1 cellular context compared by ENCODE assay signal in the genomic region with DNA sequence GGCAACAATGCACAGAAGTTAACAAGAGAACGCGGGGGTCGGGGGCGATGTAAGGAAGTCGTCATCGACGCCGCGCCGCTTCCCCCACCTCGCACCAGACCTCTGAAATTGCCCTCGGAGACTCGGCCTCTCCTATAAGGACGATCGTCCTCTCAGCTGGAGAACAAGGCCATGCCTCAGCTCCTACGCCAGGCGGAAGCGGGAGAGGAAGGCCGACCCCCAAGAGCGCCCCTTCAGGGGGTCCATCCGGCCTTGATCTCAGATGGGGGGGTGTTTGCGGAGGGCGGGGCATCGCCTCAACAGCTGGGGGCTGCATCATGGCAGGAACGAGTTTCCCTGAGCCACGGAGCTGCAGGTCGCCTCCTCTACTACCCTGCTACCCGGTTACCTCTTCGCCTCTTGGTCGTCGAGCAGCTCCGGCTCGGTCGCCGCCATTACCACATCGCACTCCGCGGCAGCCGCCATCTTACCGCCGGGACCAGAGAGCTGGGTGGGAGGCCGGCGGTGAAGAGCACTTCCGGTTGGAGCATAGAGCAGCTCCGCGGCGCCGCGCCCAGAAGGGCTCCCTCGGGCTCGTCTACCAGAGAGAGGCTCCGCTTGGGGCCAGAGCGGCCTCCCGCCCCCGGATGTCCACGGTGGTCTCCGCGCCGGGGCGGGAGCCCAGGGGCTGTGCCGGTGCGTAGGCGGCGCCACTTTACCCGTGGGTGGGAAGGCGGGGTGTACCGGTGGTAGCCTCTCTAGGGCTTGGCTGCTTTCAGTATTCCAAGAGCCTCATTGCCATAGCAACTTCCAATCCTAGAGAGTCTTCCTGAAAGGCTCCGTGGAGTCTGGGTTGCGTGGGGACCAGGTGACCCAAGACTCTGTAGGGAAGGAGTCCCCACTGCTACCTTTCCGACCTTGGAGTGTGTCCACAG.
A peak's percentile ranks its signal among the peaks of the same experiment; 100 is the strongest.
TF ChIP-seq lines count a peak whose summit lies in the region.

A gene with protein sequence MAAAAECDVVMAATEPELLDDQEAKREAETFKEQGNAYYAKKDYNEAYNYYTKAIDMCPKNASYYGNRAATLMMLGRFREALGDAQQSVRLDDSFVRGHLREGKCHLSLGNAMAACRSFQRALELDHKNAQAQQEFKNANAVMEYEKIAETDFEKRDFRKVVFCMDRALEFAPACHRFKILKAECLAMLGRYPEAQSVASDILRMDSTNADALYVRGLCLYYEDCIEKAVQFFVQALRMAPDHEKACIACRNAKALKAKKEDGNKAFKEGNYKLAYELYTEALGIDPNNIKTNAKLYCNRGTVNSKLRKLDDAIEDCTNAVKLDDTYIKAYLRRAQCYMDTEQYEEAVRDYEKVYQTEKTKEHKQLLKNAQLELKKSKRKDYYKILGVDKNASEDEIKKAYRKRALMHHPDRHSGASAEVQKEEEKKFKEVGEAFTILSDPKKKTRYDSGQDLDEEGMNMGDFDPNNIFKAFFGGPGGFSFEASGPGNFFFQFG (minus strand): TSS at position 488 of the 914 bp plus-strand sequence. CDS start 23 bp downstream, at position 465.

TF ChIP-seq in HepG2, 621 proteins besides CTCF, POLR2A, EP300 and RAD21 (continued from another document and continues in another):
- TF ChIP-seq, protein P1, sequence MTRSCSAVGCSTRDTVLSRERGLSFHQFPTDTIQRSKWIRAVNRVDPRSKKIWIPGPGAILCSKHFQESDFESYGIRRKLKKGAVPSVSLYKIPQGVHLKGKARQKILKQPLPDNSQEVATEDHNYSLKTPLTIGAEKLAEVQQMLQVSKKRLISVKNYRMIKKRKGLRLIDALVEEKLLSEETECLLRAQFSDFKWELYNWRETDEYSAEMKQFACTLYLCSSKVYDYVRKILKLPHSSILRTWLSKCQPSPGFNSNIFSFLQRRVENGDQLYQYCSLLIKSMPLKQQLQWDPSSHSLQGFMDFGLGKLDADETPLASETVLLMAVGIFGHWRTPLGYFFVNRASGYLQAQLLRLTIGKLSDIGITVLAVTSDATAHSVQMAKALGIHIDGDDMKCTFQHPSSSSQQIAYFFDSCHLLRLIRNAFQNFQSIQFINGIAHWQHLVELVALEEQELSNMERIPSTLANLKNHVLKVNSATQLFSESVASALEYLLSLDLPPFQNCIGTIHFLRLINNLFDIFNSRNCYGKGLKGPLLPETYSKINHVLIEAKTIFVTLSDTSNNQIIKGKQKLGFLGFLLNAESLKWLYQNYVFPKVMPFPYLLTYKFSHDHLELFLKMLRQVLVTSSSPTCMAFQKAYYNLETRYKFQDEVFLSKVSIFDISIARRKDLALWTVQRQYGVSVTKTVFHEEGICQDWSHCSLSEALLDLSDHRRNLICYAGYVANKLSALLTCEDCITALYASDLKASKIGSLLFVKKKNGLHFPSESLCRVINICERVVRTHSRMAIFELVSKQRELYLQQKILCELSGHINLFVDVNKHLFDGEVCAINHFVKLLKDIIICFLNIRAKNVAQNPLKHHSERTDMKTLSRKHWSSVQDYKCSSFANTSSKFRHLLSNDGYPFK (CRISPR knock-in tag; IDR thresholded peaks at IDR 0.05; ENCODE audit: borderline replicate concordance) = peak; percentile 98
- TF ChIP-seq MYC (CRISPR knock-in tag; IDR thresholded peaks at IDR 0.05; ENCODE audit: borderline replicate concordance) (peak; percentile 93), CBX1 (IDR thresholded peaks at IDR 0.05; ENCODE audit: low read depth) (peak; percentile 54), ZNF329 (CRISPR knock-in tag; IDR thresholded peaks at IDR 0.05; ENCODE audit: low read depth) (peak; percentile 88), ZNF367 (CRISPR knock-in tag; IDR thresholded peaks at IDR 0.05; ENCODE audit: borderline replicate concordance) (peak; percentile 39; the same call in 1 of the 2 replicates), ONECUT2 (CRISPR knock-in tag; IDR thresholded peaks at IDR 0.05) (0 out of 2 replicates have a peak, but pooled peaks have one; percentile 10), ZKSCAN8 (CRISPR knock-in tag; IDR thresholded peaks at IDR 0.05; ENCODE audit: borderline replicate concordance) (peak; percentile 95), RXRA (CRISPR knock-in tag; IDR thresholded peaks at IDR 0.05) (peak; percentile 79), HNF4G (IDR thresholded peaks at IDR 0.05; ENCODE audit: borderline replicate concordance, low read depth, low read length) (no peak), HNF4G (CRISPR knock-in tag; IDR thresholded peaks at IDR 0.05; ENCODE audit: borderline replicate concordance, low read depth) (peak; percentile 44; the same call in 1 of the 2 replicates), KDM2A (CRISPR knock-in tag; IDR thresholded peaks at IDR 0.05; ENCODE audit: borderline replicate concordance, low read depth) (peak; percentile 96), TEAD3 (CRISPR knock-in tag; optimal IDR thresholded peaks at IDR 0.05; ENCODE audit: borderline replicate concordance) (peak; percentile 30), SP2 (CRISPR knock-in tag; IDR thresholded peaks at IDR 0.05) (peak; percentile 71; the same call in 1 of the 2 replicates), ZNF235 (CRISPR knock-in tag; IDR thresholded peaks at IDR 0.05; ENCODE audit: borderline replicate concordance) (peak; percentile 98; the same call in 1 of the 2 replicates), ZNF788 (CRISPR knock-in tag; IDR thresholded peaks at IDR 0.05; ENCODE audit: borderline replicate concordance) (peak; percentile 85), ZBTB38 (CRISPR knock-in tag; IDR thresholded peaks at IDR 0.05) (peak; percentile 59; the same call in 1 of the 2 replicates), SNAI1 (CRISPR knock-in tag; IDR thresholded peaks at IDR 0.05; ENCODE audit: borderline replicate concordance) (peak; percentile 99; the same call in 1 of the 2 replicates), ZIK1 (CRISPR knock-in tag; IDR thresholded peaks at IDR 0.05; ENCODE audit: borderline replicate concordance, low read depth) (peak; percentile 59; the same call in 1 of the 2 replicates), MLLT10 (CRISPR knock-in tag; IDR thresholded peaks at IDR 0.05) (no peak), ZNF33B (CRISPR knock-in tag; IDR thresholded peaks at IDR 0.05) (peak; percentile 32; the same call in 1 of the 2 replicates), RXRB (CRISPR knock-in tag; IDR thresholded peaks at IDR 0.05; ENCODE audit: borderline replicate concordance) (peak; percentile 70), U2AF1 (optimal IDR thresholded peaks at IDR 0.05; ENCODE audit: low read depth, low read length) (peak; percentile 68), ZNF292 (CRISPR knock-in tag; IDR thresholded peaks at IDR 0.05; ENCODE audit: borderline replicate concordance, low read depth) (no peak), ZNF766 (CRISPR knock-in tag; IDR thresholded peaks at IDR 0.05; ENCODE audit: borderline replicate concordance) (peak; percentile 85; the same call in 1 of the 2 replicates), SMAD1 (CRISPR knock-in tag; IDR thresholded peaks at IDR 0.05; ENCODE audit: borderline replicate concordance, low read depth) (peak; percentile 94; the same call in 1 of the 2 replicates), NFKBIZ (CRISPR knock-in tag; IDR thresholded peaks at IDR 0.05) (peak; percentile 26)
- TF ChIP-seq, protein P2, sequence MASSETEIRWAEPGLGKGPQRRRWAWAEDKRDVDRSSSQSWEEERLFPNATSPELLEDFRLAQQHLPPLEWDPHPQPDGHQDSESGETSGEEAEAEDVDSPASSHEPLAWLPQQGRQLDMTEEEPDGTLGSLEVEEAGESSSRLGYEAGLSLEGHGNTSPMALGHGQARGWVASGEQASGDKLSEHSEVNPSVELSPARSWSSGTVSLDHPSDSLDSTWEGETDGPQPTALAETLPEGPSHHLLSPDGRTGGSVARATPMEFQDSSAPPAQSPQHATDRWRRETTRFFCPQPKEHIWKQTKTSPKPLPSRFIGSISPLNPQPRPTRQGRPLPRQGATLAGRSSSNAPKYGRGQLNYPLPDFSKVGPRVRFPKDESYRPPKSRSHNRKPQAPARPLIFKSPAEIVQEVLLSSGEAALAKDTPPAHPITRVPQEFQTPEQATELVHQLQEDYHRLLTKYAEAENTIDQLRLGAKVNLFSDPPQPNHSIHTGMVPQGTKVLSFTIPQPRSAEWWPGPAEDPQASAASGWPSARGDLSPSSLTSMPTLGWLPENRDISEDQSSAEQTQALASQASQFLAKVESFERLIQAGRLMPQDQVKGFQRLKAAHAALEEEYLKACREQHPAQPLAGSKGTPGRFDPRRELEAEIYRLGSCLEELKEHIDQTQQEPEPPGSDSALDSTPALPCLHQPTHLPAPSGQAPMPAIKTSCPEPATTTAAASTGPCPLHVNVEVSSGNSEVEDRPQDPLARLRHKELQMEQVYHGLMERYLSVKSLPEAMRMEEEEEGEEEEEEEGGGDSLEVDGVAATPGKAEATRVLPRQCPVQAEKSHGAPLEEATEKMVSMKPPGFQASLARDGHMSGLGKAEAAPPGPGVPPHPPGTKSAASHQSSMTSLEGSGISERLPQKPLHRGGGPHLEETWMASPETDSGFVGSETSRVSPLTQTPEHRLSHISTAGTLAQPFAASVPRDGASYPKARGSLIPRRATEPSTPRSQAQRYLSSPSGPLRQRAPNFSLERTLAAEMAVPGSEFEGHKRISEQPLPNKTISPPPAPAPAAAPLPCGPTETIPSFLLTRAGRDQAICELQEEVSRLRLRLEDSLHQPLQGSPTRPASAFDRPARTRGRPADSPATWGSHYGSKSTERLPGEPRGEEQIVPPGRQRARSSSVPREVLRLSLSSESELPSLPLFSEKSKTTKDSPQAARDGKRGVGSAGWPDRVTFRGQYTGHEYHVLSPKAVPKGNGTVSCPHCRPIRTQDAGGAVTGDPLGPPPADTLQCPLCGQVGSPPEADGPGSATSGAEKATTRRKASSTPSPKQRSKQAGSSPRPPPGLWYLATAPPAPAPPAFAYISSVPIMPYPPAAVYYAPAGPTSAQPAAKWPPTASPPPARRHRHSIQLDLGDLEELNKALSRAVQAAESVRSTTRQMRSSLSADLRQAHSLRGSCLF (CRISPR knock-in tag; IDR thresholded peaks at IDR 0.05; ENCODE audit: borderline replicate concordance) = no peak; the same call in 1 of the 2 replicates
- TF ChIP-seq, protein P3, sequence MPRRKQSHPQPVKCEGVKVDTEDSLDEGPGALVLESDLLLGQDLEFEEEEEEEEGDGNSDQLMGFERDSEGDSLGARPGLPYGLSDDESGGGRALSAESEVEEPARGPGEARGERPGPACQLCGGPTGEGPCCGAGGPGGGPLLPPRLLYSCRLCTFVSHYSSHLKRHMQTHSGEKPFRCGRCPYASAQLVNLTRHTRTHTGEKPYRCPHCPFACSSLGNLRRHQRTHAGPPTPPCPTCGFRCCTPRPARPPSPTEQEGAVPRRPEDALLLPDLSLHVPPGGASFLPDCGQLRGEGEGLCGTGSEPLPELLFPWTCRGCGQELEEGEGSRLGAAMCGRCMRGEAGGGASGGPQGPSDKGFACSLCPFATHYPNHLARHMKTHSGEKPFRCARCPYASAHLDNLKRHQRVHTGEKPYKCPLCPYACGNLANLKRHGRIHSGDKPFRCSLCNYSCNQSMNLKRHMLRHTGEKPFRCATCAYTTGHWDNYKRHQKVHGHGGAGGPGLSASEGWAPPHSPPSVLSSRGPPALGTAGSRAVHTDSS (CRISPR knock-in tag; conservative IDR thresholded peaks at IDR 0.05) = no peak; the same call in 1 of the 2 replicates
- TF ChIP-seq, protein P4, sequence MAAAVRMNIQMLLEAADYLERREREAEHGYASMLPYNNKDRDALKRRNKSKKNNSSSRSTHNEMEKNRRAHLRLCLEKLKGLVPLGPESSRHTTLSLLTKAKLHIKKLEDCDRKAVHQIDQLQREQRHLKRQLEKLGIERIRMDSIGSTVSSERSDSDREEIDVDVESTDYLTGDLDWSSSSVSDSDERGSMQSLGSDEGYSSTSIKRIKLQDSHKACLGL (CRISPR knock-in tag; IDR thresholded peaks at IDR 0.05) = peak; percentile 77; the same call in 1 of the 2 replicates
- TF ChIP-seq, protein P5, sequence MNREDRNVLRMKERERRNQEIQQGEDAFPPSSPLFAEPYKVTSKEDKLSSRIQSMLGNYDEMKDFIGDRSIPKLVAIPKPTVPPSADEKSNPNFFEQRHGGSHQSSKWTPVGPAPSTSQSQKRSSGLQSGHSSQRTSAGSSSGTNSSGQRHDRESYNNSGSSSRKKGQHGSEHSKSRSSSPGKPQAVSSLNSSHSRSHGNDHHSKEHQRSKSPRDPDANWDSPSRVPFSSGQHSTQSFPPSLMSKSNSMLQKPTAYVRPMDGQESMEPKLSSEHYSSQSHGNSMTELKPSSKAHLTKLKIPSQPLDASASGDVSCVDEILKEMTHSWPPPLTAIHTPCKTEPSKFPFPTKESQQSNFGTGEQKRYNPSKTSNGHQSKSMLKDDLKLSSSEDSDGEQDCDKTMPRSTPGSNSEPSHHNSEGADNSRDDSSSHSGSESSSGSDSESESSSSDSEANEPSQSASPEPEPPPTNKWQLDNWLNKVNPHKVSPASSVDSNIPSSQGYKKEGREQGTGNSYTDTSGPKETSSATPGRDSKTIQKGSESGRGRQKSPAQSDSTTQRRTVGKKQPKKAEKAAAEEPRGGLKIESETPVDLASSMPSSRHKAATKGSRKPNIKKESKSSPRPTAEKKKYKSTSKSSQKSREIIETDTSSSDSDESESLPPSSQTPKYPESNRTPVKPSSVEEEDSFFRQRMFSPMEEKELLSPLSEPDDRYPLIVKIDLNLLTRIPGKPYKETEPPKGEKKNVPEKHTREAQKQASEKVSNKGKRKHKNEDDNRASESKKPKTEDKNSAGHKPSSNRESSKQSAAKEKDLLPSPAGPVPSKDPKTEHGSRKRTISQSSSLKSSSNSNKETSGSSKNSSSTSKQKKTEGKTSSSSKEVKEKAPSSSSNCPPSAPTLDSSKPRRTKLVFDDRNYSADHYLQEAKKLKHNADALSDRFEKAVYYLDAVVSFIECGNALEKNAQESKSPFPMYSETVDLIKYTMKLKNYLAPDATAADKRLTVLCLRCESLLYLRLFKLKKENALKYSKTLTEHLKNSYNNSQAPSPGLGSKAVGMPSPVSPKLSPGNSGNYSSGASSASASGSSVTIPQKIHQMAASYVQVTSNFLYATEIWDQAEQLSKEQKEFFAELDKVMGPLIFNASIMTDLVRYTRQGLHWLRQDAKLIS (CRISPR knock-in tag; IDR thresholded peaks at IDR 0.05) = peak; percentile 83
- TF ChIP-seq, protein P6, sequence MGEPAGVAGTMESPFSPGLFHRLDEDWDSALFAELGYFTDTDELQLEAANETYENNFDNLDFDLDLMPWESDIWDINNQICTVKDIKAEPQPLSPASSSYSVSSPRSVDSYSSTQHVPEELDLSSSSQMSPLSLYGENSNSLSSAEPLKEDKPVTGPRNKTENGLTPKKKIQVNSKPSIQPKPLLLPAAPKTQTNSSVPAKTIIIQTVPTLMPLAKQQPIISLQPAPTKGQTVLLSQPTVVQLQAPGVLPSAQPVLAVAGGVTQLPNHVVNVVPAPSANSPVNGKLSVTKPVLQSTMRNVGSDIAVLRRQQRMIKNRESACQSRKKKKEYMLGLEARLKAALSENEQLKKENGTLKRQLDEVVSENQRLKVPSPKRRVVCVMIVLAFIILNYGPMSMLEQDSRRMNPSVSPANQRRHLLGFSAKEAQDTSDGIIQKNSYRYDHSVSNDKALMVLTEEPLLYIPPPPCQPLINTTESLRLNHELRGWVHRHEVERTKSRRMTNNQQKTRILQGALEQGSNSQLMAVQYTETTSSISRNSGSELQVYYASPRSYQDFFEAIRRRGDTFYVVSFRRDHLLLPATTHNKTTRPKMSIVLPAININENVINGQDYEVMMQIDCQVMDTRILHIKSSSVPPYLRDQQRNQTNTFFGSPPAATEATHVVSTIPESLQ (CRISPR knock-in tag; conservative IDR thresholded peaks at IDR 0.05) = 0 out of 2 replicates have a peak, but pooled peaks have one; percentile 45
